Comparison of ENCODE assay signal across 1 cellular context in the genomic region with DNA sequence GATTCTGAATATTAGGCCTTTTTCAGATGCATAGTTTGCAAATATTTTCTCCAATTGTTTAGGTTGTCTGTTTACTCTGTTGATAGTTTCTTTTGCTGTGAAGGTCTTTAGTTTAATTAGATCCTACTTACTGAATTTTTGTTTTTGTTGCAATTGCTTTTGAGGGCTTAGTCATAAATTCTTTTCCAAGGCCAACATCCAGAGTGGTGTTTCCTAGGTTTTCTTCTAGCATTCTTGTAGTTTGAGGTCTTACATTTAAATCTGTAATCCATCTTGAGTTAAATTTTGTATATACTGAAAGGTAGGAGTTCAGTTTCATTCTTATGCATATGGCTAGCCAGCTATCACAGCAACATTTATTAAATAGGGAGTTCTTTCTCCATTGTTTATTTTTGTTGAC.
TF ChIP-seq lines count a peak whose summit lies in the region.

No MANE protein-coding gene starts in this region.

TF ChIP-seq in GM23338, 12 proteins besides CTCF, POLR2A, EP300 and RAD21 (continued from another document):
- TF ChIP-seq, protein P1, sequence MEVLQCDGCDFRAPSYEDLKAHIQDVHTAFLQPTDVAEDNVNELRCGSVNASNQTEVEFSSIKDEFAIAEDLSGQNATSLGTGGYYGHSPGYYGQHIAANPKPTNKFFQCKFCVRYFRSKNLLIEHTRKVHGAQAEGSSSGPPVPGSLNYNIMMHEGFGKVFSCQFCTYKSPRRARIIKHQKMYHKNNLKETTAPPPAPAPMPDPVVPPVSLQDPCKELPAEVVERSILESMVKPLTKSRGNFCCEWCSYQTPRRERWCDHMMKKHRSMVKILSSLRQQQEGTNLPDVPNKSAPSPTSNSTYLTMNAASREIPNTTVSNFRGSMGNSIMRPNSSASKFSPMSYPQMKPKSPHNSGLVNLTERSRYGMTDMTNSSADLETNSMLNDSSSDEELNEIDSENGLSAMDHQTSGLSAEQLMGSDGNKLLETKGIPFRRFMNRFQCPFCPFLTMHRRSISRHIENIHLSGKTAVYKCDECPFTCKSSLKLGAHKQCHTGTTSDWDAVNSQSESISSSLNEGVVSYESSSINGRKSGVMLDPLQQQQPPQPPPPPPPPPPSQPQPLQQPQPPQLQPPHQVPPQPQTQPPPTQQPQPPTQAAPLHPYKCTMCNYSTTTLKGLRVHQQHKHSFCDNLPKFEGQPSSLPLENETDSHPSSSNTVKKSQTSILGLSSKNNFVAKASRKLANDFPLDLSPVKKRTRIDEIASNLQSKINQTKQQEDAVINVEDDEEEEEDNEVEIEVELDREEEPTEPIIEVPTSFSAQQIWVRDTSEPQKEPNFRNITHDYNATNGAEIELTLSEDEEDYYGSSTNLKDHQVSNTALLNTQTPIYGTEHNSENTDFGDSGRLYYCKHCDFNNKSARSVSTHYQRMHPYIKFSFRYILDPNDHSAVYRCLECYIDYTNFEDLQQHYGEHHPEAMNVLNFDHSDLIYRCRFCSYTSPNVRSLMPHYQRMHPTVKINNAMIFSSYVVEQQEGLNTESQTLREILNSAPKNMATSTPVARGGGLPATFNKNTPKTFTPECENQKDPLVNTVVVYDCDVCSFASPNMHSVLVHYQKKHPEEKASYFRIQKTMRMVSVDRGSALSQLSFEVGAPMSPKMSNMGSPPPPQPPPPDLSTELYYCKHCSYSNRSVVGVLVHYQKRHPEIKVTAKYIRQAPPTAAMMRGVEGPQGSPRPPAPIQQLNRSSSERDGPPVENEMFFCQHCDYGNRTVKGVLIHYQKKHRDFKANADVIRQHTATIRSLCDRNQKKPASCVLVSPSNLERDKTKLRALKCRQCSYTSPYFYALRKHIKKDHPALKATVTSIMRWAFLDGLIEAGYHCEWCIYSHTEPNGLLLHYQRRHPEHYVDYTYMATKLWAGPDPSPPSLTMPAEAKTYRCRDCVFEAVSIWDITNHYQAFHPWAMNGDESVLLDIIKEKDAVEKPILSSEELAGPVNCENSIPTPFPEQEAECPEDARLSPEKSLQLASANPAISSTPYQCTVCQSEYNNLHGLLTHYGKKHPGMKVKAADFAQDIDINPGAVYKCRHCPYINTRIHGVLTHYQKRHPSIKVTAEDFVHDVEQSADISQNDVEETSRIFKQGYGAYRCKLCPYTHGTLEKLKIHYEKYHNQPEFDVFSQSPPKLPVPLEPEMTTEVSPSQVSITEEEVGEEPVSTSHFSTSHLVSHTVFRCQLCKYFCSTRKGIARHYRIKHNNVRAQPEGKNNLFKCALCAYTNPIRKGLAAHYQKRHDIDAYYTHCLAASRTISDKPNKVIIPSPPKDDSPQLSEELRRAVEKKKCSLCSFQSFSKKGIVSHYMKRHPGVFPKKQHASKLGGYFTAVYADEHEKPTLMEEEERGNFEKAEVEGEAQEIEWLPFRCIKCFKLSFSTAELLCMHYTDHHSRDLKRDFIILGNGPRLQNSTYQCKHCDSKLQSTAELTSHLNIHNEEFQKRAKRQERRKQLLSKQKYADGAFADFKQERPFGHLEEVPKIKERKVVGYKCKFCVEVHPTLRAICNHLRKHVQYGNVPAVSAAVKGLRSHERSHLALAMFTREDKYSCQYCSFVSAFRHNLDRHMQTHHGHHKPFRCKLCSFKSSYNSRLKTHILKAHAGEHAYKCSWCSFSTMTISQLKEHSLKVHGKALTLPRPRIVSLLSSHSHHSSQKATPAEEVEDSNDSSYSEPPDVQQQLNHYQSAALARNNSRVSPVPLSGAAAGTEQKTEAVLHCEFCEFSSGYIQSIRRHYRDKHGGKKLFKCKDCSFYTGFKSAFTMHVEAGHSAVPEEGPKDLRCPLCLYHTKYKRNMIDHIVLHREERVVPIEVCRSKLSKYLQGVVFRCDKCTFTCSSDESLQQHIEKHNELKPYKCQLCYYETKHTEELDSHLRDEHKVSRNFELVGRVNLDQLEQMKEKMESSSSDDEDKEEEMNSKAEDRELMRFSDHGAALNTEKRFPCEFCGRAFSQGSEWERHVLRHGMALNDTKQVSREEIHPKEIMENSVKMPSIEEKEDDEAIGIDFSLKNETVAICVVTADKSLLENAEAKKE (CRISPR knock-in tag; IDR thresholded peaks at IDR 0.05), result no peak
- TF ChIP-seq EZH2 (IDR thresholded peaks at IDR 0.05; ENCODE audit: low read depth, unreplicated experiment), result no peak
